10 cellular contexts compared by ENCODE assay signal in genomic region chr11:75345455-75346224, GRCh38. TPM values are rescaled to one million over a fixed set of nuclear protein-coding genes. Genes with fewer than 3 reads are reported as not detected.
DNase-seq lines count a peak whose midpoint lies in the region; ATAC-seq and TF ChIP-seq lines count a peak whose summit lies in the region.
"Had no signal": no experiment of that assay in that cellular context is flagged by ENCODE, and none has a peak within 500 bp of the region (broad histone marks: within the 10 kb centered on the region; RNA-seq: fewer than 3 reads in every experiment).

No MANE protein-coding gene starts in this region.

- no peak for ATAC-seq in HG03378 (IDR thresholded peaks at IDR 0.05; ENCODE audit: unreplicated experiment)
- ATAC-seq: left lung had no signal

- H3K27me3 ChIP-seq in effector memory CD4-positive, alpha-beta T cell (replicated peaks; ENCODE audit: control insufficient read depth, insufficient read depth, low read length, poor library complexity, severe bottlenecking): no peaks in the 10 kb centered on the region
- H3K27me3 ChIP-seq in spleen (replicated peaks in 1 of 7): no peaks in the 10 kb centered on the region
- H3K27me3 ChIP-seq: adrenal gland, left lung had no signal

- 68 to 74% (median 71%) methylated on average over 7 to 9 of the region's 9 CpGs for WGBS in spleen, 5 donors

- intact Hi-C loops in spleen (cut with DNase I; ENCODE audit: low total_unique reads): no loop called here

- no peaks in the 10 kb centered on the region for H3K9me3 ChIP-seq in effector memory CD4-positive, alpha-beta T cell (ENCODE audit: control insufficient read depth, low read length)
- no peaks in the 10 kb centered on the region for H3K9me3 ChIP-seq in spleen
- H3K9me3 ChIP-seq: adrenal gland, left lung had no signal

- no peak overlapping the region for H3K4me3 ChIP-seq in effector memory CD4-positive, alpha-beta T cell (ENCODE audit: insufficient read depth, low read depth, low read length, poor library complexity, severe bottlenecking)
- H3K4me3 ChIP-seq in spleen: no peak overlapping the region
- H3K4me3 ChIP-seq: adrenal gland, left lung had no signal

- peak; percentile 59 for DNase-seq in GM10266 (ENCODE audit: extremely low spot score)
- DNase-seq in Kasumi-1 (lab: John Stamatoyannopoulos, UW): peak; percentile 23 to 33
- no peak for DNase-seq in effector memory CD4-positive, alpha-beta T cell
- no peak for DNase-seq in spleen
- DNase-seq in stimulated activated naive CD4-positive, alpha-beta T cell treated with Interleukin-2 at 50 U/mL for 16 hours (lab: John Stamatoyannopoulos, UW): no peak
- no peak for DNase-seq in NCI-H187 treated with DMSO at 0.1 percent for 48 hours (lab: John Stamatoyannopoulos, UW)
- DNase-seq: adrenal gland; NK-92 treated with Interleukin-12 subunit alpha and Interleukin-12 subunit beta, amount 100 ng/mL, for 24 hours had no signal

- TF ChIP-seq CTCF in GM10266 (IDR thresholded peaks at IDR 0.05; ENCODE audit: control insufficient read depth, insufficient read depth, low read depth, missing control alignments) (no peak), spleen (IDR thresholded peaks at IDR 0.05 in 8 of 11, conservative IDR thresholded peaks at IDR 0.05 in 3 of 11) (no peak)

- H3K27ac ChIP-seq in effector memory CD4-positive, alpha-beta T cell (ENCODE audit: insufficient read depth, low read length, poor library complexity, severe bottlenecking): peak overlapping the region; percentile 31
- peak overlapping the region in 7 of 8 donors; percentile 36 to 96 (median 93) for H3K27ac ChIP-seq in spleen

- no peaks in the 10 kb centered on the region for H3K36me3 ChIP-seq in effector memory CD4-positive, alpha-beta T cell (ENCODE audit: control insufficient read depth, insufficient read depth, low read length)
- peaks cover 0 to 4% (median 0%) of the 10 kb centered on the region in 6 donors for H3K36me3 ChIP-seq in spleen
- H3K36me3 ChIP-seq: adrenal gland had no signal

- no peak for TF ChIP-seq POLR2A in spleen (IDR thresholded peaks at IDR 0.05)

- peaks cover 59% of the 10 kb centered on the region for H3K4me1 ChIP-seq in effector memory CD4-positive, alpha-beta T cell (ENCODE audit: control insufficient read depth, insufficient read depth, low read length, poor library complexity, severe bottlenecking)
- peaks cover 85 to 100% (median 100%) of the 10 kb centered on the region in 6 donors for H3K4me1 ChIP-seq in spleen

RNA-seq across cellular contexts. Expression of gene ARRB1, which starts 5.8 kb away (rescaled TPM):
- 100 to 1,000 TPM in 3 of 7 donors, 10 to 100 TPM in 4; 77.7 to 139 (median 84.8) TPM for total RNA-seq in spleen
- 10 to 100 TPM; 11.6 to 49.3 (median 13.1) TPM for polyA plus RNA-seq in spleen

RNA-seq across cellular contexts. Expression of gene RPS3, which starts 53.7 kb away (rescaled TPM):
- 1,000 to 10,000 TPM; 1,482 to 2,624 (median 2,197) TPM for total RNA-seq in spleen
- polyA plus RNA-seq in spleen: 1,000 to 10,000 TPM; 4,940 to 5,449 (median 5,352) TPM

Comparison
In these comparisons a context has a peak if more than half of its experiments do, and no peak if none do; other contexts are left out.
1. DNase-seq: peak in GM10266 (single experiment) and Kasumi-1 (2 of 2); none in effector memory CD4-positive, alpha-beta T cell (0 of 3), spleen (single experiment), stimulated activated naive CD4-positive, alpha-beta T cell treated with Interleukin-2 at 50 U/mL for 16 hours (single experiment) and NCI-H187 treated with DMSO at 0.1 percent for 48 hours (single experiment).